22 cellular contexts compared by ENCODE assay signal in the genomic region with DNA sequence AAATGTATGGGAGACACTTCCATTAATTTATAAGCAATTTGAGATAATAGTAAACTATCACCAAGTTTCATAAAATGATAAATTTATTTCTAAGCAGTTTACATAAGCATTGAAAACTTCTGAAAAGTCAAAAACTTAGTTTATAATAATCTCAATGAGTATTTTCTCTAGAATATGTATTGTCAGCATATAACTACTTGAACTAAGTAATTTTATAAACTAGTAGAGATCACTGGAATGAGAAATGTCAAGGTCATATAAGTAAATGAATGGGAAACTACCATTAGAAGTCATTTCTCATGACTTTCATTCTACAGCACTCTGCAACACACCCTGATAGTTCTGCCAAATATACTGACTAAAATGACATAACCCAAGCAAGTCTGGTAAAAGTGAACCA. TPM values are rescaled to one million over a fixed set of nuclear protein-coding genes. Genes with fewer than 3 reads are reported as not detected.
DNase-seq lines count a peak whose midpoint lies in the region; TF ChIP-seq lines count a peak whose summit lies in the region.
"Had no signal": no experiment of that assay in that cellular context is flagged by ENCODE, and none has a peak within 500 bp of the region (broad histone marks: within the 10 kb centered on the region; RNA-seq: fewer than 3 reads in every experiment).

No MANE protein-coding gene starts in this region.

- TF ChIP-seq CTCF in MCF 10A (IDR thresholded peaks at IDR 0.05; ENCODE audit: unreplicated experiment) = no peak
- no peak for TF ChIP-seq CTCF in breast epithelium (IDR thresholded peaks at IDR 0.05)
- TF ChIP-seq CTCF in brain (conservative IDR thresholded peaks at IDR 0.05) = no peak
- TF ChIP-seq CTCF in parathyroid adenoma (IDR thresholded peaks at IDR 0.05) = no peak

- H3K9me3 Mint-ChIP-seq in MCF 10A (ENCODE audit: unreplicated experiment) (no peaks in the 10 kb centered on the region), brain (peaks cover 0 to 8% (median 2%) of the 10 kb centered on the region in 5 experiments)
- H3K9me3 Mint-ChIP-seq: dendritic cell treated with granulocyte-macrophage colony-stimulating factor and Interleukin-4, amounts not matched to agents 40 ng/mL and 50 ng/mL, for 4 days had no signal

- H4K20me1 ChIP-seq in Karpas-422 (ENCODE audit: insufficient read depth, low read depth, low read length) = peaks cover 11% of the 10 kb centered on the region; the same call in 1 of the 2 replicates

- H3K4me1 ChIP-seq in breast epithelium = no peaks in the 10 kb centered on the region
- H3K4me1 ChIP-seq in Karpas-422 (ENCODE audit: low read length) = peaks cover 31% of the 10 kb centered on the region
- H3K4me1 ChIP-seq in parathyroid adenoma = peaks cover 15% of the 10 kb centered on the region

- H2AFZ ChIP-seq in Karpas-422 (ENCODE audit: low read length) = no peak overlapping the region
- H2AFZ ChIP-seq in parathyroid adenoma = no peak overlapping the region

- H3K36me3 Mint-ChIP-seq in MCF 10A (ENCODE audit: insufficient read depth, unreplicated experiment) (peaks cover 54% of the 10 kb centered on the region), brain (peaks cover 59% of the 10 kb centered on the region)

- H3K4me1 Mint-ChIP-seq in MCF 10A (ENCODE audit: insufficient read depth, unreplicated experiment) (peaks cover 41% of the 10 kb centered on the region), brain (peaks cover 65% of the 10 kb centered on the region)

- DNase-seq in MCF 10A (ENCODE audit: unreplicated experiment) (no peak), breast epithelium (ENCODE audit: low spot score in 2 of 2) (no peak), Karpas-422 (no peak), NCI-H1436 treated with DMSO at 0.1 percent for 48 hours (lab: John Stamatoyannopoulos, UW) (no peak), OCI-M2 (lab: John Stamatoyannopoulos, UW; ENCODE audit: unreplicated experiment) (no peak), HEK293T (ENCODE audit: extremely low spot score) (no peak)
- DNase-seq: ACHN; activated CD4-positive, alpha-beta T cell treated with anti-CD3 and anti-CD28 coated beads for 48 hours; activated effector memory CD4-positive, alpha-beta T cell treated with Interleukin-2 at 50 U/mL for 16 hours; DMS153; hippocampal formation; NCI-H1417 treated with DMSO at 0.1 percent for 48 hours; NCI-H526 treated with DMSO at 0.1 percent for 48 hours; pancreas; SIG-M5; sigmoid colon had no signal

- H3K9me3 ChIP-seq in breast epithelium = no peaks in the 10 kb centered on the region
- H3K9me3 ChIP-seq in Karpas-422 (ENCODE audit: low read length) = no peaks in the 10 kb centered on the region
- H3K9me3 ChIP-seq in parathyroid adenoma (ENCODE audit: control insufficient read depth, low read length) = no peaks in the 10 kb centered on the region
- H3K9me3 ChIP-seq: pancreas, sigmoid colon had no signal

- peak overlapping the region; percentile 78 for H3K4me2 ChIP-seq in Karpas-422 (ENCODE audit: low read depth, low read length, poor library complexity, severe bottlenecking)
- peak overlapping the region; percentile 37 for H3K4me2 ChIP-seq in parathyroid adenoma (ENCODE audit: low read length)

- H3K36me3 ChIP-seq in breast epithelium (no peaks in the 10 kb centered on the region), Karpas-422 (ENCODE audit: insufficient read depth, low read length) (peaks cover 61% of the 10 kb centered on the region), parathyroid adenoma (ENCODE audit: control insufficient read depth, insufficient read depth, low read length) (no peaks in the 10 kb centered on the region)

- H3K27ac ChIP-seq in breast epithelium (no peak overlapping the region), Karpas-422 (ENCODE audit: low read length) (no peak overlapping the region), parathyroid adenoma (no peak overlapping the region)
- H3K27ac ChIP-seq: cardiac muscle cell, pancreas, sigmoid colon had no signal

- intact Hi-C loops in MCF 10A (cut with micrococcal nuclease) (no loop called here), breast epithelium (cut with DNase I; ENCODE audit: low total_unique reads) (no loop called here)

- H3K79me2 ChIP-seq in Karpas-422 (ENCODE audit: low read length) = peaks cover 83% of the 10 kb centered on the region
- H3K79me2 ChIP-seq in parathyroid adenoma = peaks cover 49% of the 10 kb centered on the region

- no peaks in the 10 kb centered on the region for H3K27me3 ChIP-seq in breast epithelium
- H3K27me3 ChIP-seq in Karpas-422 (ENCODE audit: low read length) = no peaks in the 10 kb centered on the region
- no peaks in the 10 kb centered on the region for H3K27me3 ChIP-seq in parathyroid adenoma (ENCODE audit: control insufficient read depth, insufficient read depth, low read length)
- H3K27me3 ChIP-seq: cardiac muscle cell, pancreas, sigmoid colon had no signal

- no peak overlapping the region for H3K4me3 ChIP-seq in breast epithelium
- H3K4me3 ChIP-seq in Karpas-422 (ENCODE audit: low read length) = no peak overlapping the region
- no peak overlapping the region for H3K4me3 ChIP-seq in parathyroid adenoma (ENCODE audit: low read depth, low read length)
- H3K4me3 ChIP-seq: cardiac muscle cell, lung, pancreas, sigmoid colon had no signal

- peak overlapping the region; percentile 92 for H3K4me3 Mint-ChIP-seq in MCF 10A (ENCODE audit: unreplicated experiment)
- H3K4me3 Mint-ChIP-seq in brain = peak overlapping the region in 4 of 5 experiments; percentile 85 to 90 (median 88)
- H3K4me3 Mint-ChIP-seq: CD14-positive monocyte; dendritic cell treated with granulocyte-macrophage colony-stimulating factor and Interleukin-4, amounts not matched to agents 40 ng/mL and 50 ng/mL, for 4 days had no signal

- no peak overlapping the region for H3K9ac ChIP-seq in Karpas-422 (ENCODE audit: low read length)
- H3K9ac ChIP-seq in parathyroid adenoma = no peak overlapping the region

- no peak for TF ChIP-seq POLR2A in breast epithelium (IDR thresholded peaks at IDR 0.05)

- BruUV-seq in MCF 10A (replicated peaks; lab: Mats Ljungman, UMichigan) = no TSS peak

- CTCF ChIA-PET in MCF 10A (lab: Yijun Ruan, JAX) (no interaction called here), HEK293T (lab: Yijun Ruan, JAX) (no interaction called here)

- POLR2A ChIA-PET in MCF 10A (lab: Yijun Ruan, JAX) (interaction anchor here (0.8 kb wide), 1 partner anchor 165 kb away, joined by 3 read pairs; no protein-coding TSS in a partner anchor), HEK293T (lab: Yijun Ruan, JAX) (interaction anchor here (1.1 kb wide), 1 partner anchor 79 kb away, joined by 3 read pairs; no protein-coding TSS in a partner anchor)

- no peaks in the 10 kb centered on the region for H3K9me2 ChIP-seq in Karpas-422 (replicated peaks; ENCODE audit: insufficient read depth, low read length)

- no peaks in the 10 kb centered on the region for H3K27me3 Mint-ChIP-seq in MCF 10A (ENCODE audit: insufficient read depth, unreplicated experiment)
- H3K27me3 Mint-ChIP-seq in brain = peaks cover 7% of the 10 kb centered on the region
- H3K27me3 Mint-ChIP-seq: dendritic cell treated with granulocyte-macrophage colony-stimulating factor and Interleukin-4, amounts not matched to agents 40 ng/mL and 50 ng/mL, for 4 days had no signal

- H3K27ac Mint-ChIP-seq in MCF 10A (ENCODE audit: low read depth, unreplicated experiment) = no peak overlapping the region
- no peak overlapping the region for H3K27ac Mint-ChIP-seq in brain
- H3K27ac Mint-ChIP-seq: CD14-positive monocyte; dendritic cell treated with granulocyte-macrophage colony-stimulating factor and Interleukin-4, amounts not matched to agents 40 ng/mL and 50 ng/mL, for 4 days had no signal

TF ChIP-seq in HEK293T, 16 proteins besides CTCF, POLR2A, EP300 and RAD21:
- TF ChIP-seq SP1 (IDR thresholded peaks at IDR 0.05) (no peak), LEF1 (IDR thresholded peaks at IDR 0.05; ENCODE audit: borderline replicate concordance) (no peak), PKNOX1 (IDR thresholded peaks at IDR 0.05) (no peak), TARDBP (IDR thresholded peaks at IDR 0.05) (no peak), FOXA1 (IDR thresholded peaks at IDR 0.05) (no peak), ELF4 (IDR thresholded peaks at IDR 0.05) (no peak), ARNT (IDR thresholded peaks at IDR 0.05) (no peak), CTBP1 (IDR thresholded peaks at IDR 0.05; ENCODE audit: borderline replicate concordance) (no peak), HDGF (IDR thresholded peaks at IDR 0.05; ENCODE audit: borderline replicate concordance) (no peak), SUZ12 (IDR thresholded peaks at IDR 0.05) (no peak), L3MBTL2 (conservative IDR thresholded peaks at IDR 0.05) (no peak)

RNA-seq across cellular contexts. Expression of gene TBCA, which starts 3.4 kb away (rescaled TPM):
- total RNA-seq in MCF 10A (2022) = 310 and 374 TPM in 2 replicates
- total RNA-seq in breast epithelium = 100 to 1,000 TPM; 109 to 150 (median 118) TPM
- 324 and 442 TPM in 2 replicates for total RNA-seq in Karpas-422 (2014; rRNA removed; shearing (Covaris generic); ENCODE audit: low replicate concordance)
- 305 TPM for polyA plus RNA-seq in brain (ENCODE audit: insufficient read depth, low read depth, low replicate concordance)
